13 cellular contexts compared by ENCODE assay signal in genomic region chr1:33410091-33410701, GRCh38. TPM values are rescaled to one million over a fixed set of nuclear protein-coding genes. Genes with fewer than 3 reads are reported as not detected.
A peak's percentile ranks its signal among the peaks of the same experiment; 100 is the strongest.
DNase-seq lines count a peak whose midpoint lies in the region; ATAC-seq and TF ChIP-seq lines count a peak whose summit lies in the region.
"Had no signal": no experiment of that assay in that cellular context is flagged by ENCODE, and none has a peak within 500 bp of the region (broad histone marks: within the 10 kb centered on the region; RNA-seq: fewer than 3 reads in every experiment).

No MANE protein-coding gene starts in this region.

- no peak for TF ChIP-seq RAD21 in SK-N-SH (IDR thresholded peaks at IDR 0.05; ENCODE audit: low read length)

- H3K27me3 ChIP-seq in SK-N-SH (ENCODE audit: insufficient read depth) = no peaks in the 10 kb centered on the region
- H3K27me3 ChIP-seq: breast epithelium had no signal

- no peak overlapping the region for H3K4me2 ChIP-seq in SK-N-SH

- H3K79me2 ChIP-seq in SK-N-SH (ENCODE audit: insufficient read depth) = peaks cover 10% of the 10 kb centered on the region; the same call in 1 of the 2 replicates

- no peaks in the 10 kb centered on the region for H4K20me1 ChIP-seq in SK-N-SH (ENCODE audit: insufficient read depth)

- POLR2A ChIA-PET in SK-N-SH (lab: Yijun Ruan, JAX) = no interaction called here

- peaks cover 6% of the 10 kb centered on the region; the same call in 1 of the 2 replicates for H3K9me3 ChIP-seq in SK-N-SH
- H3K9me3 ChIP-seq: breast epithelium had no signal

- no peaks in the 10 kb centered on the region for H3K9me3 Mint-ChIP-seq in stimulated activated effector memory CD8-positive, alpha-beta T cell treated with anti-CD3 and anti-CD28 coated beads, Interleukin-12 subunit alpha, Interleukin-12 subunit beta, amount 100 ng/mL, for 72 hours

- H3K4me1 ChIP-seq in SK-N-SH (ENCODE audit: control insufficient read depth in 1 of 2, insufficient read depth in 2 of 2, low read depth in 1 of 2, low read length in 1 of 2) = peaks cover 0 to 5% of the 10 kb centered on the region in 2 experiments; a peak in 2 of 4 replicates
- H3K4me1 ChIP-seq: breast epithelium had no signal

- no peak overlapping the region for H3K27ac Mint-ChIP-seq in stimulated activated effector memory CD8-positive, alpha-beta T cell treated with anti-CD3 and anti-CD28 coated beads, Interleukin-12 subunit alpha, Interleukin-12 subunit beta, amount 100 ng/mL, for 72 hours
- H3K27ac Mint-ChIP-seq: stimulated activated naive CD8-positive, alpha-beta T cell treated with anti-CD3 and anti-CD28 coated beads, Interleukin-15, amount 100 ng/mL, for 72 hours had no signal

- H2AFZ ChIP-seq in SK-N-SH (ENCODE audit: low read depth) = no peak overlapping the region

- no peaks in the 10 kb centered on the region for H3K9me2 ChIP-seq in SK-N-SH

- CTCF ChIA-PET in SK-N-SH (lab: Yijun Ruan, JAX) = interaction anchor here (0.9 to 2.1 kb wide), 3 partner anchors 18 to 203 kb away, joined by 3 to 6 read pairs (median 4); no protein-coding TSS in a partner anchor

- H3K4me3 ChIP-seq in SK-N-SH (ENCODE audit: low read depth in 2 of 2, low read length in 1 of 2) (no peak overlapping the region), foreskin fibroblast (ENCODE audit: low read depth in 1 of 2, low read length in 2 of 2) (peak overlapping the region in 1 of 2 donors; percentile 0)
- H3K4me3 ChIP-seq: breast epithelium had no signal

- no peaks in the 10 kb centered on the region for H3K36me3 Mint-ChIP-seq in stimulated activated effector memory CD8-positive, alpha-beta T cell treated with anti-CD3 and anti-CD28 coated beads, Interleukin-12 subunit alpha, Interleukin-12 subunit beta, amount 100 ng/mL, for 72 hours

- 43% methylated on average over 5 of the region's 5 CpGs for WGBS in SK-N-SH (ENCODE audit: low lambda C conversion rate)

- TF ChIP-seq EP300 in SK-N-SH (IDR thresholded peaks at IDR 0.05; ENCODE audit: borderline replicate concordance in 1 of 2, low read depth in 1 of 2, low read length in 1 of 2) = no peak

- H3K9ac ChIP-seq in SK-N-SH = no peak overlapping the region

- TF ChIP-seq CTCF in SK-N-SH (IDR thresholded peaks at IDR 0.05) = no peak
- TF ChIP-seq CTCF in foreskin fibroblast (IDR thresholded peaks at IDR 0.05; ENCODE audit: low read depth, low read length) = no peak

- no peak overlapping the region for H3K4me3 Mint-ChIP-seq in stimulated activated effector memory CD8-positive, alpha-beta T cell treated with anti-CD3 and anti-CD28 coated beads, Interleukin-12 subunit alpha, Interleukin-12 subunit beta, amount 100 ng/mL, for 72 hours
- H3K4me3 Mint-ChIP-seq: stimulated activated naive CD8-positive, alpha-beta T cell treated with anti-CD3 and anti-CD28 coated beads, Interleukin-15, amount 100 ng/mL, for 72 hours had no signal

- no peak for ATAC-seq in GM21619 (IDR thresholded peaks at IDR 0.05; ENCODE audit: unreplicated experiment)
- ATAC-seq in stimulated activated effector memory CD8-positive, alpha-beta T cell treated with anti-CD3 and anti-CD28 coated beads, Interleukin-12 subunit alpha, Interleukin-12 subunit beta, amount 100 ng/mL, for 72 hours = no peak
- ATAC-seq: left colon; Panc1; stimulated activated naive CD8-positive, alpha-beta T cell treated with anti-CD3 and anti-CD28 coated beads, Interleukin-15, amount 100 ng/mL, for 72 hours had no signal

- H3F3A ChIP-seq in SK-N-SH (replicated peaks; ENCODE audit: insufficient read depth) = peaks cover 9% of the 10 kb centered on the region

- peak overlapping the region; percentile 17 to 64; a peak in 3 of 4 replicates for H3K27ac ChIP-seq in SK-N-SH (ENCODE audit: low read depth in 2 of 2, low read length in 1 of 2)
- H3K27ac ChIP-seq: breast epithelium had no signal

- no peaks in the 10 kb centered on the region for H3K4me1 Mint-ChIP-seq in stimulated activated effector memory CD8-positive, alpha-beta T cell treated with anti-CD3 and anti-CD28 coated beads, Interleukin-12 subunit alpha, Interleukin-12 subunit beta, amount 100 ng/mL, for 72 hours
- H3K4me1 Mint-ChIP-seq: stimulated activated naive CD8-positive, alpha-beta T cell treated with anti-CD3 and anti-CD28 coated beads, Interleukin-15, amount 100 ng/mL, for 72 hours had no signal

- DNase-seq in GM04503 (ENCODE audit: low read depth) (peak; percentile 73), SK-N-SH (peak; percentile 29), foreskin fibroblast (peak; percentile 34 to 73), retina (peak; percentile 73), KG1 (lab: John Stamatoyannopoulos, UW) (no peak), COLO829 (ENCODE audit: low spot score) (no peak)
- no peak for DNase-seq in stimulated activated effector memory CD8-positive, alpha-beta T cell treated with anti-CD3 and anti-CD28 coated beads, Interleukin-12 subunit alpha, Interleukin-12 subunit beta, amount 100 ng/mL, for 72 hours (ENCODE audit: low spot score in 2 of 2)
- DNase-seq: Kasumi-1; left colon; stimulated activated naive CD8-positive, alpha-beta T cell treated with anti-CD3 and anti-CD28 coated beads, Interleukin-15, amount 100 ng/mL, for 72 hours had no signal

- peaks cover 0 to 11% of the 10 kb centered on the region in 2 experiments for H3K36me3 ChIP-seq in SK-N-SH (replicated peaks in 1 of 2; ENCODE audit: control insufficient read depth in 1 of 2, insufficient read depth in 2 of 2, low read length in 1 of 2)
- H3K36me3 ChIP-seq: breast epithelium had no signal

TF ChIP-seq in SK-N-SH, 30 proteins besides CTCF, POLR2A, EP300 and RAD21:
- TF ChIP-seq GATA2 (CRISPR knock-in tag; IDR thresholded peaks at IDR 0.05) (peak; percentile 44), POLR2AphosphoS5 (IDR thresholded peaks at IDR 0.05; ENCODE audit: low read depth, low read length) (no peak)
- TF ChIP-seq, protein P1, sequence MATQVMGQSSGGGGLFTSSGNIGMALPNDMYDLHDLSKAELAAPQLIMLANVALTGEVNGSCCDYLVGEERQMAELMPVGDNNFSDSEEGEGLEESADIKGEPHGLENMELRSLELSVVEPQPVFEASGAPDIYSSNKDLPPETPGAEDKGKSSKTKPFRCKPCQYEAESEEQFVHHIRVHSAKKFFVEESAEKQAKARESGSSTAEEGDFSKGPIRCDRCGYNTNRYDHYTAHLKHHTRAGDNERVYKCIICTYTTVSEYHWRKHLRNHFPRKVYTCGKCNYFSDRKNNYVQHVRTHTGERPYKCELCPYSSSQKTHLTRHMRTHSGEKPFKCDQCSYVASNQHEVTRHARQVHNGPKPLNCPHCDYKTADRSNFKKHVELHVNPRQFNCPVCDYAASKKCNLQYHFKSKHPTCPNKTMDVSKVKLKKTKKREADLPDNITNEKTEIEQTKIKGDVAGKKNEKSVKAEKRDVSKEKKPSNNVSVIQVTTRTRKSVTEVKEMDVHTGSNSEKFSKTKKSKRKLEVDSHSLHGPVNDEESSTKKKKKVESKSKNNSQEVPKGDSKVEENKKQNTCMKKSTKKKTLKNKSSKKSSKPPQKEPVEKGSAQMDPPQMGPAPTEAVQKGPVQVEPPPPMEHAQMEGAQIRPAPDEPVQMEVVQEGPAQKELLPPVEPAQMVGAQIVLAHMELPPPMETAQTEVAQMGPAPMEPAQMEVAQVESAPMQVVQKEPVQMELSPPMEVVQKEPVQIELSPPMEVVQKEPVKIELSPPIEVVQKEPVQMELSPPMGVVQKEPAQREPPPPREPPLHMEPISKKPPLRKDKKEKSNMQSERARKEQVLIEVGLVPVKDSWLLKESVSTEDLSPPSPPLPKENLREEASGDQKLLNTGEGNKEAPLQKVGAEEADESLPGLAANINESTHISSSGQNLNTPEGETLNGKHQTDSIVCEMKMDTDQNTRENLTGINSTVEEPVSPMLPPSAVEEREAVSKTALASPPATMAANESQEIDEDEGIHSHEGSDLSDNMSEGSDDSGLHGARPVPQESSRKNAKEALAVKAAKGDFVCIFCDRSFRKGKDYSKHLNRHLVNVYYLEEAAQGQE (IDR thresholded peaks at IDR 0.05; ENCODE audit: low read depth, low read length) = no peak
TF ChIP-seq in SK-N-SH: peak in this region for 1.

RNA-seq across cellular contexts. Expression of gene PHC2, which starts 20.7 kb away (rescaled TPM):
- 69.5 and 98.7 TPM in 2 replicates for polyA plus RNA-seq in SK-N-SH (2012; rRNA removed)
- polyA plus RNA-seq in SK-N-SH (2012; cell fraction: cytosol; rRNA removed) = 70.8 and 111 TPM in 2 replicates
- 124 and 128 TPM in 2 replicates for polyA plus RNA-seq in SK-N-SH (2012; cell fraction: nucleus; rRNA removed)

Comparison
In these comparisons a context has a peak if more than half of its experiments do, and no peak if none do; other contexts are left out.
1. DNase-seq: peak in GM04503 (single experiment), SK-N-SH (single experiment), foreskin fibroblast (2 of 2) and retina (single experiment); none in stimulated activated effector memory CD8-positive, alpha-beta T cell treated with anti-CD3 and anti-CD28 coated beads, Interleukin-12 subunit alpha, Interleukin-12 subunit beta, amount 100 ng/mL, for 72 hours (0 of 2), KG1 (single experiment) and COLO829 (single experiment).